8 cellular contexts compared by ENCODE assay signal in genomic region chr14:88189040-88189839, GRCh38.
DNase-seq lines count a peak whose midpoint lies in the region; ATAC-seq and TF ChIP-seq lines count a peak whose summit lies in the region.

No MANE protein-coding gene starts in this region.

- WGBS in thyroid gland, 2 donors, result 18 to 21% methylated on average over 18 of the region's 18 CpGs

- no peak for TF ChIP-seq POLR2A in thyroid gland (IDR thresholded peaks at IDR 0.05)

- H3K27me3 ChIP-seq in thyroid gland, result no peaks in the 10 kb centered on the region

- peaks cover 0 to 4% of the 10 kb centered on the region in 2 donors for H3K4me1 ChIP-seq in thyroid gland

- no peak overlapping the region for H3K27ac Mint-ChIP-seq in natural killer cell treated with Interleukin-12 subunit alpha and Interleukin-12 subunit beta and Interleukin-15 and Interleukin-18, amount 100 ng/mL, for 72 hours

- H3K4me1 Mint-ChIP-seq in natural killer cell treated with Interleukin-12 subunit alpha and Interleukin-12 subunit beta and Interleukin-15 and Interleukin-18, amount 100 ng/mL, for 72 hours (ENCODE audit: low read depth in 2 of 2), result peaks cover 0 to 8% of the 10 kb centered on the region in 2 donors

- ATAC-seq in GM19351 (IDR thresholded peaks at IDR 0.05; ENCODE audit: unreplicated experiment) (peak; percentile 81), HG03571 (IDR thresholded peaks at IDR 0.05; ENCODE audit: unreplicated experiment) (peak; percentile 72)
- peak in 1 of 2 donors; percentile 58 for ATAC-seq in natural killer cell treated with Interleukin-12 subunit alpha and Interleukin-12 subunit beta and Interleukin-15 and Interleukin-18, amount 100 ng/mL, for 72 hours

- no peak overlapping the region for H3K27ac ChIP-seq in thyroid gland

- peak overlapping the region in 1 of 3 donors; percentile 4 for H3K4me3 ChIP-seq in thyroid gland (replicated peaks in 1 of 3)

- peak in 5 of 6 experiments; percentile 9 to 65 (median 62) for TF ChIP-seq CTCF in thyroid gland (IDR thresholded peaks at IDR 0.05)

- no peaks in the 10 kb centered on the region for H3K36me3 ChIP-seq in thyroid gland

- H3K27me3 Mint-ChIP-seq in natural killer cell treated with Interleukin-12 subunit alpha and Interleukin-12 subunit beta and Interleukin-15 and Interleukin-18, amount 100 ng/mL, for 72 hours, result peaks cover 16 to 20% of the 10 kb centered on the region in 2 donors

- H3K4me3 Mint-ChIP-seq in natural killer cell treated with Interleukin-12 subunit alpha and Interleukin-12 subunit beta and Interleukin-15 and Interleukin-18, amount 100 ng/mL, for 72 hours, result peak overlapping the region; percentile 45

- H3K9me3 ChIP-seq in thyroid gland, result no peaks in the 10 kb centered on the region

- intact Hi-C loops in thyroid gland (cut with DNase I), result no loop called here

- peak; percentile 77 for DNase-seq in COLO829 (ENCODE audit: low spot score)
- peak; percentile 72 for DNase-seq in NCI-H526 treated with DMSO at 0.1 percent for 48 hours (lab: John Stamatoyannopoulos, UW)
- peak in 2 of 3 experiments; percentile 10 to 36 for DNase-seq in activated CD8-positive, alpha-beta memory T cell treated with anti-CD3 and anti-CD28 coated beads for 48 hours (ENCODE audit: low read depth in 2 of 3, low spot score in 2 of 3)
- peak; percentile 91 for DNase-seq in fibroblast of peridontal ligament (ENCODE audit: extremely low read depth)
- DNase-seq in natural killer cell treated with Interleukin-12 subunit alpha and Interleukin-12 subunit beta and Interleukin-15 and Interleukin-18, amount 100 ng/mL, for 72 hours (ENCODE audit: low spot score), result no peak
- peak; percentile 74 to 80 for DNase-seq in thyroid gland

- H3K9me3 Mint-ChIP-seq in natural killer cell treated with Interleukin-12 subunit alpha and Interleukin-12 subunit beta and Interleukin-15 and Interleukin-18, amount 100 ng/mL, for 72 hours, result no peaks in the 10 kb centered on the region

- H3K36me3 Mint-ChIP-seq in natural killer cell treated with Interleukin-12 subunit alpha and Interleukin-12 subunit beta and Interleukin-15 and Interleukin-18, amount 100 ng/mL, for 72 hours, result no peaks in the 10 kb centered on the region
